In genomic region chr1:1199961-1200875, GRCh38 we compare ENCODE assay signal across 11 cellular contexts. TPM values are rescaled to one million over a fixed set of nuclear protein-coding genes. Genes with fewer than 3 reads are reported as not detected.
DNase-seq lines count a peak whose midpoint lies in the region; ATAC-seq, FAIRE-seq and TF ChIP-seq lines count a peak whose summit lies in the region.
"Had no signal": no experiment of that assay in that cellular context is flagged by ENCODE, and none has a peak within 500 bp of the region (broad histone marks: within the 10 kb centered on the region; RNA-seq: fewer than 3 reads in every experiment).

No MANE protein-coding gene starts in this region.

- H3K9ac ChIP-seq in BLaER1 (no peak overlapping the region), GM12878 (ENCODE audit: control insufficient read depth, insufficient read depth, low read length) (no peak overlapping the region)

- no peak for ATAC-seq in GM12878
- ATAC-seq in natural killer cell: no peak
- ATAC-seq in GM19467 (IDR thresholded peaks at IDR 0.05; ENCODE audit: unreplicated experiment): no peak
- no peak for ATAC-seq in HG02870 (IDR thresholded peaks at IDR 0.05; ENCODE audit: unreplicated experiment)

- SMC1A ChIA-PET in GM12878 (lab: Charles Lee; ENCODE audit: uncharacterized antibody, unreplicated experiment): interaction anchor here (1.0 kb wide), 1 partner anchor 75 kb away, joined by 3 read pairs; no protein-coding TSS in a partner anchor

- TF ChIP-seq EP300 in GM12878 (IDR thresholded peaks at IDR 0.05; ENCODE audit: borderline replicate concordance in 1 of 2, control insufficient read depth in 1 of 2, low read depth in 2 of 2, low read length in 2 of 2): no peak

- peaks cover 5% of the 10 kb centered on the region; the same call in 1 of the 2 replicates for H3K9me3 ChIP-seq in BLaER1
- H3K9me3 ChIP-seq in HEK293 (ENCODE audit: control insufficient read depth, insufficient read depth, low read depth, low read length): no peaks in the 10 kb centered on the region
- H3K9me3 ChIP-seq in GM12878 (replicated peaks; ENCODE audit: control insufficient read depth, insufficient read depth, low read length): no peaks in the 10 kb centered on the region; the same call in 2 of the 3 replicates

- no peaks in the 10 kb centered on the region for H3K79me2 ChIP-seq in GM12878 (ENCODE audit: control insufficient read depth, insufficient read depth, low read length)

- no peaks in the 10 kb centered on the region for H3K27me3 Mint-ChIP-seq in natural killer cell (ENCODE audit: low read depth in 2 of 2)

- BruUV-seq in GM12878 (replicated peaks; lab: Mats Ljungman, UMichigan): TSS peak; percentile 87

- no peak overlapping the region for H3K27ac ChIP-seq in BLaER1
- no peak overlapping the region for H3K27ac ChIP-seq in HEK293 (ENCODE audit: extremely low read depth, low read depth, low read length)
- no peak overlapping the region for H3K27ac ChIP-seq in GM12878 (ENCODE audit: control insufficient read depth, insufficient read depth)
- H3K27ac ChIP-seq: tibial artery had no signal

- peak overlapping the region; percentile 68 for H3K4me3 Mint-ChIP-seq in natural killer cell
- H3K4me3 Mint-ChIP-seq: HFFc6 had no signal

- peaks cover 0 to 1% of the 10 kb centered on the region in 2 donors for H3K9me3 Mint-ChIP-seq in natural killer cell

- in situ Hi-C loops in GM12878 (cut with MboI): no loop called here

- peaks cover 33% of the 10 kb centered on the region for H3K4me1 ChIP-seq in BLaER1
- H3K4me1 ChIP-seq in HEK293 (ENCODE audit: control insufficient read depth, insufficient read depth, low read length): no peaks in the 10 kb centered on the region
- H3K4me1 ChIP-seq in GM12878 (ENCODE audit: control insufficient read depth, insufficient read depth, low read length): no peaks in the 10 kb centered on the region

- peak overlapping the region; percentile 91 to 93 for H3K27ac Mint-ChIP-seq in natural killer cell
- H3K27ac Mint-ChIP-seq: HFFc6 had no signal

- no peak for TF ChIP-seq RAD21 in GM12878 (IDR thresholded peaks at IDR 0.05; ENCODE audit: insufficient read depth, low read depth, low read length)

- no peak overlapping the region for H2AFZ ChIP-seq in GM12878 (ENCODE audit: control insufficient read depth, low read depth, low read length)

- no peak for TF ChIP-seq CTCF in HEK293 (tag by site-specific recombination; IDR thresholded peaks at IDR 0.05)
- no peak for TF ChIP-seq CTCF in GM12878 (IDR thresholded peaks at IDR 0.05 in 2 of 3, conservative IDR thresholded peaks at IDR 0.05 in 1 of 3; ENCODE audit: control insufficient read depth in 2 of 3, extremely low read depth in 1 of 3, insufficient read depth in 1 of 3, low read depth in 3 of 3, low read length in 3 of 3)
- no peak for TF ChIP-seq CTCF in natural killer cell (IDR thresholded peaks at IDR 0.05)

- CTCF ChIA-PET in HEK293 (lab: Yijun Ruan, JAX): no interaction called here
- CTCF ChIA-PET in GM12878 (lab: Yijun Ruan, JAX): interaction anchor here (0.8 to 1.0 kb wide), 2 partner anchors 9 to 54 kb away, joined by 3 to 7 read pairs; no protein-coding TSS in a partner anchor

- RAD21 ChIA-PET in GM12878 (lab: Charles Lee; ENCODE audit: unreplicated experiment): interaction anchor here (0.7 to 1.4 kb wide), 3 partner anchors 29 to 51 kb away, joined by 3 to 5 read pairs (median 5); no protein-coding TSS in a partner anchor

- peaks cover 5% of the 10 kb centered on the region; the same call in 1 of the 2 replicates for H4K20me1 ChIP-seq in BLaER1
- no peaks in the 10 kb centered on the region for H4K20me1 ChIP-seq in GM12878 (ENCODE audit: control insufficient read depth, insufficient read depth)

- DNase-seq in GM12878 (ENCODE audit: low read depth, low spot score) (no peak), natural killer cell (peak; percentile 17), glomerular visceral epithelial cell (ENCODE audit: extremely low spot score) (no peak), AG08396 (ENCODE audit: low spot score) (no peak)
- DNase-seq: HFFc6, NCI-H1417 treated with DMSO at 0.1 percent for 48 hours, tibial artery had no signal

- no peak for FAIRE-seq in GM12878 (lab: Jason Lieb, UNC)

- no peak for TF ChIP-seq POLR2A in GM12878 (IDR thresholded peaks at IDR 0.05; ENCODE audit: low read depth, low read length)

- H3K4me3 ChIP-seq in BLaER1 (peak overlapping the region; percentile 64), HEK293 (ENCODE audit: low read depth, low read length) (no peak overlapping the region), GM12878 (no peak overlapping the region)

- peaks cover 16% of the 10 kb centered on the region; the same call in 1 of the 2 replicates for H3K27me3 ChIP-seq in BLaER1
- no peaks in the 10 kb centered on the region for H3K27me3 ChIP-seq in GM12878 (replicated peaks in 1 of 2; ENCODE audit: control insufficient read depth in 2 of 2, insufficient read depth in 2 of 2, low read length in 1 of 2)

- 57% methylated on average over 31 of the region's 31 CpGs for WGBS in GM12878 (ENCODE audit: insufficient coverage, insufficient replicate concordance, low lambda C conversion rate, missing lambda C conversion rate)

- no peaks in the 10 kb centered on the region for H3K36me3 Mint-ChIP-seq in natural killer cell

- H3K4me2 ChIP-seq in BLaER1 (peak overlapping the region; percentile 95), GM12878 (ENCODE audit: control insufficient read depth, insufficient read depth) (peak overlapping the region; percentile 64; the same call in 1 of the 2 replicates)

- POLR2A ChIA-PET in HEK293 (lab: Yijun Ruan, JAX) (interaction anchor here (0.5 to 0.6 kb wide), 2 partner anchors 11 to 32 kb away, joined by 3 to 5 read pairs; no protein-coding TSS in a partner anchor), GM12878 (lab: Charles Lee) (interaction anchor here (0.7 to 1.2 kb wide), 5 partner anchors 12 to 179 kb away, joined by 3 to 4 read pairs (median 3); no protein-coding TSS in a partner anchor)

- H3K4me1 Mint-ChIP-seq in natural killer cell: peaks cover 6 to 15% of the 10 kb centered on the region in 2 donors

- no peaks in the 10 kb centered on the region for H3K36me3 ChIP-seq in BLaER1
- H3K36me3 ChIP-seq in HEK293 (ENCODE audit: control insufficient read depth in 2 of 2, insufficient read depth in 1 of 2, low read length in 2 of 2): no peaks in the 10 kb centered on the region
- H3K36me3 ChIP-seq in GM12878 (ENCODE audit: control insufficient read depth in 2 of 2, insufficient read depth in 2 of 2, low read length in 1 of 2): no peaks in the 10 kb centered on the region
- H3K36me3 ChIP-seq: tibial artery had no signal

- intact Hi-C loops in GM12878 (cut with micrococcal nuclease; ENCODE audit: unreplicated experiment) (no loop called here), natural killer cell (cut with micrococcal nuclease) (no loop called here)

RNA-seq across cellular contexts. Expression of gene TNFRSF18, which starts 6.2 kb away (rescaled TPM):
- total RNA-seq in GM12878 (2013; cell fraction: nucleolus; rRNA removed): 10.6 and 12.0 TPM in 2 replicates
- total RNA-seq in GM12878 (2014; rRNA removed): 4.6 and 4.8 TPM in 2 replicates
- total RNA-seq in GM12878 (2014; rRNA removed; fragmentation: Illumina TruSeq; extraction: Trizol): 0.37 and 0.72 TPM in 2 replicates
- total RNA-seq in GM12878 (2021): 6.1 and 6.3 TPM in 2 replicates
- 1.9 TPM for polyA plus RNA-seq in GM12878 (2011; ENCODE audit: low read depth)
- 2.0 and 4.5 TPM in 2 replicates for polyA plus RNA-seq in GM12878 (2011; rRNA removed)
- polyA plus RNA-seq in GM12878 (2011; cell fraction: cytosol; rRNA removed): 8.1 and 12.6 TPM in 2 replicates
- 21.6 and 27.6 TPM in 2 replicates for polyA plus RNA-seq in GM12878 (2011; cell fraction: nucleus; rRNA removed)
- 5.4 and 5.5 TPM in 2 replicates for polyA plus RNA-seq in GM12878 (2012)
- 0.53 TPM in 1 of 2 replicates, not detected in the other for polyA plus RNA-seq in GM12878 (2014; fragmentation: Illumina TruSeq; extraction: Trizol)
- polyA plus RNA-seq in GM12878 (2014; fragmentation: Nextera tagmentation; extraction: Ambion mirVana): under 1 TPM in 1 of 2 experiments, not detected in 1; 0.18 TPM
- polyA plus RNA-seq in GM12878 (2014; rRNA removed): 7.0 and 7.5 TPM in 2 replicates
- 1 to 10 TPM; 1.3 to 1.5 TPM for polyA plus RNA-seq in GM12878 (2016; fragmentation: Nextera tagmentation; extraction: Ambion mirVana)
- 1.2 and 5.0 TPM in 2 replicates for polyA minus RNA-seq in GM12878 (2011; rRNA and poly(A)+ RNA removed)
- polyA minus RNA-seq in GM12878 (2011; cell fraction: cytosol; rRNA and poly(A)+ RNA removed): 1.4 and 4.8 TPM in 2 replicates
- 1.7 and 2.2 TPM in 2 replicates for polyA minus RNA-seq in GM12878 (2011; cell fraction: nucleus; rRNA and poly(A)+ RNA removed)
- total RNA-seq in natural killer cell: 10 to 100 TPM; 40.3 to 81.9 (median 54.7) TPM
- total RNA-seq: HFFc6 had no signal

RNA-seq across cellular contexts. Expression of gene TNFRSF4, which starts 13.7 kb away (rescaled TPM):
- total RNA-seq in GM12878 (2013; cell fraction: nucleolus; rRNA removed): 8.5 and 8.7 TPM in 2 replicates
- total RNA-seq in GM12878 (2014; rRNA removed) (6.2 and 6.9 TPM in 2 replicates), GM12878 (2014; rRNA removed; fragmentation: Illumina TruSeq; extraction: Trizol) (0.51 and 0.67 TPM in 2 replicates), GM12878 (2021) (6.1 and 6.5 TPM in 2 replicates), natural killer cell (10 to 100 TPM; 14.3 to 26.5 (median 15.7) TPM)
- 0.39 TPM for polyA plus RNA-seq in GM12878 (2011; ENCODE audit: low read depth)
- polyA plus RNA-seq in GM12878 (2011; rRNA removed) (0.33 TPM in 1 of 2 replicates, not detected in the other), GM12878 (2014; fragmentation: Illumina TruSeq; extraction: Trizol) (0.24 TPM in 1 of 2 replicates, not detected in the other), GM12878 (2014; fragmentation: Nextera tagmentation; extraction: Ambion mirVana) (under 1 TPM in 1 of 2 experiments, not detected in 1; 0.05 TPM), GM12878 (2014; rRNA removed) (6.5 and 7.3 TPM in 2 replicates), GM12878 (2016; fragmentation: Nextera tagmentation; extraction: Ambion mirVana) (1 to 10 TPM; 2.5 to 2.8 TPM)
- polyA plus RNA-seq in GM12878 (2011; cell fraction: cytosol; rRNA removed): 0.37 and 0.75 TPM in 2 replicates
- 1.3 and 1.6 TPM in 2 replicates for polyA plus RNA-seq in GM12878 (2011; cell fraction: nucleus; rRNA removed)
- polyA plus RNA-seq in GM12878 (2012): 3.1 and 3.3 TPM in 2 replicates
- polyA minus RNA-seq in GM12878 (2011; rRNA and poly(A)+ RNA removed): not detected in 2 replicates
- polyA minus RNA-seq in GM12878 (2011; cell fraction: cytosol; rRNA and poly(A)+ RNA removed): not detected in 2 replicates
- polyA minus RNA-seq in GM12878 (2011; cell fraction: nucleus; rRNA and poly(A)+ RNA removed): 0.24 and 0.67 TPM in 2 replicates

RNA-seq across cellular contexts. Expression of gene TTLL10, which starts 26.5 kb away (rescaled TPM):
- total RNA-seq in GM12878 (2013; cell fraction: nucleolus; rRNA removed): not detected in 2 replicates
- total RNA-seq in GM12878 (2014; rRNA removed) (not detected in 2 replicates), GM12878 (2014; rRNA removed; fragmentation: Illumina TruSeq; extraction: Trizol) (not detected in 2 replicates), GM12878 (2021) (not detected in 2 replicates), natural killer cell (1 to 10 TPM in 2 of 3 donors, under 1 TPM in 1; 0.23 to 1.7 (median 1.7) TPM)
- not detected for polyA plus RNA-seq in GM12878 (2011; ENCODE audit: low read depth)
- polyA plus RNA-seq in GM12878 (2011; rRNA removed) (not detected in 2 replicates), GM12878 (2014; fragmentation: Illumina TruSeq; extraction: Trizol) (not detected in 2 replicates), GM12878 (2014; fragmentation: Nextera tagmentation; extraction: Ambion mirVana) (not detected), GM12878 (2014; rRNA removed) (not detected in 2 replicates), GM12878 (2016; fragmentation: Nextera tagmentation; extraction: Ambion mirVana) (not detected)
- not detected in 2 replicates for polyA plus RNA-seq in GM12878 (2011; cell fraction: cytosol; rRNA removed)
- polyA plus RNA-seq in GM12878 (2011; cell fraction: nucleus; rRNA removed): not detected in 2 replicates
- polyA plus RNA-seq in GM12878 (2012): not detected in 2 replicates
- polyA minus RNA-seq in GM12878 (2011; rRNA and poly(A)+ RNA removed): not detected in 2 replicates
- polyA minus RNA-seq in GM12878 (2011; cell fraction: cytosol; rRNA and poly(A)+ RNA removed): not detected in 2 replicates
- polyA minus RNA-seq in GM12878 (2011; cell fraction: nucleus; rRNA and poly(A)+ RNA removed): not detected in 2 replicates
- total RNA-seq: HFFc6 had no signal

RNA-seq across cellular contexts. Expression of gene SDF4, which starts 31.6 kb away (rescaled TPM):
- total RNA-seq in GM12878 (2013; cell fraction: nucleolus; rRNA removed): 53.9 and 54.1 TPM in 2 replicates
- total RNA-seq in GM12878 (2014; rRNA removed) (43.1 and 48.7 TPM in 2 replicates), GM12878 (2014; rRNA removed; fragmentation: Illumina TruSeq; extraction: Trizol) (25.8 and 31.8 TPM in 2 replicates), GM12878 (2021) (92.2 and 97.2 TPM in 2 replicates), natural killer cell (100 to 1,000 TPM; 176 to 211 (median 184) TPM)
- polyA plus RNA-seq in GM12878 (2011; ENCODE audit: low read depth): 16.2 TPM
- polyA plus RNA-seq in GM12878 (2011; rRNA removed) (16.4 and 28.8 TPM in 2 replicates), GM12878 (2014; fragmentation: Illumina TruSeq; extraction: Trizol) (5.9 and 27.2 TPM in 2 replicates), GM12878 (2014; fragmentation: Nextera tagmentation; extraction: Ambion mirVana) (1 to 10 TPM in 1 of 2 experiments, under 1 TPM in 1; 0.44 to 2.0 TPM), GM12878 (2014; rRNA removed) (51.5 and 65.0 TPM in 2 replicates), GM12878 (2016; fragmentation: Nextera tagmentation; extraction: Ambion mirVana) (10 to 100 TPM; 78.5 to 87.8 TPM)
- 30.5 and 38.1 TPM in 2 replicates for polyA plus RNA-seq in GM12878 (2011; cell fraction: cytosol; rRNA removed)
- polyA plus RNA-seq in GM12878 (2011; cell fraction: nucleus; rRNA removed): 93.2 and 136 TPM in 2 replicates
- polyA plus RNA-seq in GM12878 (2012): 57.3 and 60.4 TPM in 2 replicates
- polyA minus RNA-seq in GM12878 (2011; rRNA and poly(A)+ RNA removed): 24.1 and 24.7 TPM in 2 replicates
- polyA minus RNA-seq in GM12878 (2011; cell fraction: cytosol; rRNA and poly(A)+ RNA removed): 15.0 and 18.9 TPM in 2 replicates
- polyA minus RNA-seq in GM12878 (2011; cell fraction: nucleus; rRNA and poly(A)+ RNA removed): 27.2 and 42.8 TPM in 2 replicates

RNA-seq across cellular contexts. Expression of gene B3GALT6, which starts 31.8 kb away (rescaled TPM):
- 13.9 and 14.3 TPM in 2 replicates for total RNA-seq in GM12878 (2013; cell fraction: nucleolus; rRNA removed)
- 18.3 and 20.8 TPM in 2 replicates for total RNA-seq in GM12878 (2014; rRNA removed)
- total RNA-seq in GM12878 (2014; rRNA removed; fragmentation: Illumina TruSeq; extraction: Trizol): 6.7 and 7.8 TPM in 2 replicates
- 18.7 and 20.6 TPM in 2 replicates for total RNA-seq in GM12878 (2021)
- 2.2 TPM for polyA plus RNA-seq in GM12878 (2011; ENCODE audit: low read depth)
- polyA plus RNA-seq in GM12878 (2011; rRNA removed): 1.5 and 2.2 TPM in 2 replicates
- polyA plus RNA-seq in GM12878 (2011; cell fraction: cytosol; rRNA removed): 2.8 and 4.3 TPM in 2 replicates
- 5.4 and 7.7 TPM in 2 replicates for polyA plus RNA-seq in GM12878 (2011; cell fraction: nucleus; rRNA removed)
- 5.4 and 6.2 TPM in 2 replicates for polyA plus RNA-seq in GM12878 (2012)
- 5.8 and 6.8 TPM in 2 replicates for polyA plus RNA-seq in GM12878 (2014; fragmentation: Illumina TruSeq; extraction: Trizol)
- polyA plus RNA-seq in GM12878 (2014; fragmentation: Nextera tagmentation; extraction: Ambion mirVana): 1 to 10 TPM in 1 of 2 experiments, under 1 TPM in 1; 0.53 to 1.6 TPM
- polyA plus RNA-seq in GM12878 (2014; rRNA removed): 14.2 and 17.1 TPM in 2 replicates
- polyA plus RNA-seq in GM12878 (2016; fragmentation: Nextera tagmentation; extraction: Ambion mirVana): 1 to 10 TPM; 1.1 to 1.6 TPM
- polyA minus RNA-seq in GM12878 (2011; rRNA and poly(A)+ RNA removed): 2.4 and 2.9 TPM in 2 replicates
- 1.2 and 2.7 TPM in 2 replicates for polyA minus RNA-seq in GM12878 (2011; cell fraction: cytosol; rRNA and poly(A)+ RNA removed)
- polyA minus RNA-seq in GM12878 (2011; cell fraction: nucleus; rRNA and poly(A)+ RNA removed): 12.7 and 22.7 TPM in 2 replicates
- 10 to 100 TPM; 13.7 to 16.5 (median 16.3) TPM for total RNA-seq in natural killer cell
